Comparison of ENCODE assay signal across 28 cellular contexts in the genomic region with DNA sequence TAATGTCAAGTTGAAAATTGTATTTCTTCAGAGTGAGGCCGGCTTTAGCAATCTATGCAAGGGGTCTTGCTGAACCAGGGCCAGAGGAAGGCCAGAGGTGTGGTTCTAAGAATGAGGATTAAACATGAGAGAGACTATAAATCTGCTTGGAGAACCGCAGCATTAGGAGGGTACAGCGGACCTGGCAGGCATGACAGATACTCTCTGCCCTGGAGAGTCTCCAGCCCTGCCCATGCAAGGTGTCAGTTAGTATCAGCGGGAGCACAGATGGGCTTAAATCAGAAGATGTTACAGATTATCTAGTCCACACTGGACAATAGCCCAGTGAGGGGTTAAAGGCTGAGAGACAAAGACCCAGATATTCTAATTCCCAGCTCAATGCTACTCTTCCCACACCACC. TPM values are rescaled to one million over a fixed set of nuclear protein-coding genes. Genes with fewer than 3 reads are reported as not detected.
"Had no signal": no experiment of that assay in that cellular context is flagged by ENCODE, and none has a peak within 500 bp of the region (broad histone marks: within the 10 kb centered on the region; RNA-seq: fewer than 3 reads in every experiment).

No MANE protein-coding gene starts in this region.

- H3K4me3 Mint-ChIP-seq: naive B cell; naive thymus-derived CD8-positive, alpha-beta T cell; natural killer cell treated with Interleukin-12 subunit alpha and Interleukin-12 subunit beta and Interleukin-15 and Interleukin-18, amount 100 ng/mL, for 72 hours; stimulated activated effector memory CD8-positive, alpha-beta T cell treated with anti-CD3 and anti-CD28 coated beads, Interleukin-12 subunit alpha, Interleukin-12 subunit beta, amount 100 ng/mL, for 72 hours; stimulated activated naive B cell treated with anti-CD40 and anti-IgM and Interleukin-4, amounts not matched to agents 10 μg/mL and 1 μg/mL and 100 μg/mL, for 72 hours; stimulated activated naive CD8-positive, alpha-beta T cell treated with anti-CD3 and anti-CD28 coated beads, Interleukin-15, Interleukin-2, amounts not matched to agents 100 ng/mL and 50 ng/mL, for 24 hours; type B pancreatic cell had no signal

- H3K27ac Mint-ChIP-seq: naive thymus-derived CD8-positive, alpha-beta T cell; natural killer cell treated with Interleukin-12 subunit alpha and Interleukin-12 subunit beta and Interleukin-15 and Interleukin-18, amount 100 ng/mL, for 72 hours; progenitor cell of endocrine pancreas; stimulated activated effector memory CD8-positive, alpha-beta T cell treated with anti-CD3 and anti-CD28 coated beads, Interleukin-12 subunit alpha, Interleukin-12 subunit beta, amount 100 ng/mL, for 72 hours; stimulated activated naive B cell treated with anti-CD40 and anti-IgM and Interleukin-4, amounts not matched to agents 10 μg/mL and 1 μg/mL and 100 μg/mL, for 72 hours; stimulated activated naive CD8-positive, alpha-beta T cell treated with anti-CD3 and anti-CD28 coated beads, Interleukin-15, Interleukin-2, amounts not matched to agents 100 ng/mL and 50 ng/mL, for 24 hours; type B pancreatic cell had no signal

- H3K4me1 Mint-ChIP-seq: naive B cell; naive thymus-derived CD8-positive, alpha-beta T cell; stimulated activated effector memory CD8-positive, alpha-beta T cell treated with anti-CD3 and anti-CD28 coated beads, Interleukin-12 subunit alpha, Interleukin-12 subunit beta, amount 100 ng/mL, for 72 hours; stimulated activated naive B cell treated with anti-CD40 and anti-IgM and Interleukin-4, amounts not matched to agents 10 μg/mL and 1 μg/mL and 100 μg/mL, for 72 hours had no signal

- H3K4me3 ChIP-seq: ovary, psoas muscle, right lobe of liver, sigmoid colon, suprapubic skin, testis, tibial artery, transverse colon, vagina had no signal

- ATAC-seq: naive thymus-derived CD8-positive, alpha-beta T cell; natural killer cell treated with Interleukin-12 subunit alpha and Interleukin-12 subunit beta and Interleukin-15 and Interleukin-18, amount 100 ng/mL, for 72 hours; psoas muscle; right cardiac atrium; right lobe of liver; stimulated activated effector memory CD8-positive, alpha-beta T cell treated with anti-CD3 and anti-CD28 coated beads, Interleukin-12 subunit alpha, Interleukin-12 subunit beta, amount 100 ng/mL, for 72 hours; stimulated activated naive B cell treated with anti-CD40 and anti-IgM and Interleukin-4, amounts not matched to agents 10 μg/mL and 1 μg/mL and 100 μg/mL, for 72 hours had no signal

- H2AFZ ChIP-seq: parathyroid adenoma had no signal

- H3K36me3 ChIP-seq: ovary, right lobe of liver, sigmoid colon, suprapubic skin, tibial artery, transverse colon, vagina had no signal

- DNase-seq: naive B cell; naive thymus-derived CD8-positive, alpha-beta T cell; occipital lobe; ovary; posterior cingulate gyrus; psoas muscle; right lobe of liver; sigmoid colon; small intestine; stimulated activated CD4-positive, alpha-beta T cell treated with anti-CD3 and anti-CD28 coated beads, Interleukin-15, amount 100 ng/mL, for 24 hours; stimulated activated CD4-positive, alpha-beta T cell treated with anti-CD3 and anti-CD28 coated beads, Interleukin-2, amount 100 ng/mL, for 24 hours; stimulated activated CD4-positive, alpha-beta T cell treated with anti-CD3 and anti-CD28 coated beads, Interleukin-2, amount 100 ng/mL, for 48 hours; stimulated activated CD4-positive, alpha-beta T cell treated with anti-CD3 and anti-CD28 coated beads, Interleukin-4, amount 100 ng/mL, for 24 hours; stimulated activated naive B cell treated with anti-CD40 and anti-IgM and Interleukin-4, amounts not matched to agents 10 μg/mL and 1 μg/mL and 100 μg/mL, for 72 hours; stimulated activated naive CD4-positive, alpha-beta T cell treated with Interleukin-2 at 50 U/mL for 16 hours; substantia nigra; testis; tibial artery; transverse colon had no signal

- H3K27me3 ChIP-seq: ovary, right lobe of liver, sigmoid colon, suprapubic skin, testis, tibial artery, transverse colon, vagina had no signal

- H3K9ac ChIP-seq: parathyroid adenoma had no signal

- H3K79me2 ChIP-seq: parathyroid adenoma had no signal

- H3K36me3 Mint-ChIP-seq: naive B cell; naive thymus-derived CD8-positive, alpha-beta T cell; natural killer cell treated with Interleukin-12 subunit alpha and Interleukin-12 subunit beta and Interleukin-15 and Interleukin-18, amount 100 ng/mL, for 72 hours; stimulated activated effector memory CD8-positive, alpha-beta T cell treated with anti-CD3 and anti-CD28 coated beads, Interleukin-12 subunit alpha, Interleukin-12 subunit beta, amount 100 ng/mL, for 72 hours; type B pancreatic cell had no signal

- H3K27ac ChIP-seq: parathyroid adenoma, psoas muscle, right lobe of liver, testis, tibial artery had no signal

- H3K9me3 Mint-ChIP-seq: naive B cell; naive thymus-derived CD8-positive, alpha-beta T cell; natural killer cell treated with Interleukin-12 subunit alpha and Interleukin-12 subunit beta and Interleukin-15 and Interleukin-18, amount 100 ng/mL, for 72 hours; stimulated activated effector memory CD8-positive, alpha-beta T cell treated with anti-CD3 and anti-CD28 coated beads, Interleukin-12 subunit alpha, Interleukin-12 subunit beta, amount 100 ng/mL, for 72 hours; stimulated activated naive B cell treated with anti-CD40 and anti-IgM and Interleukin-4, amounts not matched to agents 10 μg/mL and 1 μg/mL and 100 μg/mL, for 72 hours; stimulated activated naive CD8-positive, alpha-beta T cell treated with anti-CD3 and anti-CD28 coated beads, Interleukin-15, Interleukin-2, amounts not matched to agents 100 ng/mL and 50 ng/mL, for 24 hours; type B pancreatic cell had no signal

- H3K9me3 ChIP-seq: ovary, psoas muscle, right lobe of liver, sigmoid colon, suprapubic skin, testis, tibial artery, transverse colon, vagina had no signal

RNA-seq across cellular contexts. Expression of gene GPX3, which starts 11.5 kb away (rescaled TPM):
- total RNA-seq: naive thymus-derived CD8-positive, alpha-beta T cell; natural killer cell treated with Interleukin-12 subunit alpha and Interleukin-12 subunit beta and Interleukin-15 and Interleukin-18, amount 100 ng/mL, for 72 hours had no signal
